12 cellular contexts compared by ENCODE assay signal in the genomic region with DNA sequence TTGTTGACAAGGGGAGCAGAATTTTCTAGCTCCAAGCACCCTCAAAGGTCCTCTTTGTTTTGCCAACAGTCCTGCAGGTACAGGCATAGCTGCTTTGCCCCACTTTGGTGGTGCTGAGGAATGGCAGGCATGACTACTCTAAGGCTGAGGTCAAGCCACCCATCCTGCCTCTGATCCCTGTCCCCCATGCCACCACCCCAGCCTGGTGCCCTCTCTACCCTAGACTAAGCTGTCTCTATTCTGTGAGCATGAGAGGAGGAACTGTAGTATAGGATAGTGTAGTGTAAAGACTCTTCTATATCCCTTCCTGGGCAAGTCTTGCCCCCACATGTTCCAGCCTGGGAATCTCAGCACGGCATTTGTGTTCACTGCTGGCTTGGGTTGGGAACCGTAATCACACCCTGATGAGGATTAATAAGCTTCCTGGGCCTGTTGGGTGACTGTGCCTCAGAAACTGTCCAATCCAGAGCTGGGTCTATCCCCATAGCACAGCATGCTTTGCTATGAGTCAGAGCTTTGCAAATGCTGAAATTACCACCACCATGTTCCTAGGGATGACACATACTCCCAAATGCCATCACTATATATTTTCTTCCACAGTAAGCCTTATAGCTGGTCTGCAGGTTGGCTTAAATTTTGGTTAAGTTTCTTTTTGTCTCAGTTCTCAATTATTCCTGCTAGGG.
DNase-seq lines count a peak whose midpoint lies in the region; ATAC-seq, FAIRE-seq and TF ChIP-seq lines count a peak whose summit lies in the region.
"Had no signal": no experiment of that assay in that cellular context is flagged by ENCODE, and none has a peak within 500 bp of the region (broad histone marks: within the 10 kb centered on the region; RNA-seq: fewer than 3 reads in every experiment).

No MANE protein-coding gene starts in this region.

- H3K4me1 ChIP-seq in pancreas (no peaks in the 10 kb centered on the region), Peyer's patch (no peaks in the 10 kb centered on the region)

- H3K4me3 ChIP-seq in epithelial cell of proximal tubule (ENCODE audit: low read depth, low read length) (no peak overlapping the region), pancreas (no peak overlapping the region), Peyer's patch (no peak overlapping the region)
- H3K4me3 ChIP-seq: cardiac muscle cell had no signal

- FAIRE-seq in pancreas (lab: Jason Lieb, UNC): no peak

- DNase-seq in GM04503 (ENCODE audit: low read depth): peak; percentile 88
- peak; percentile 50 for DNase-seq in MV-4-11 (lab: John Stamatoyannopoulos, UW)
- DNase-seq in epithelial cell of proximal tubule (ENCODE audit: low read depth): peak; percentile 37
- DNase-seq in renal cortical epithelial cell (ENCODE audit: low read depth): peak; percentile 90
- DNase-seq in effector CD4-positive, alpha-beta T cell: no peak
- DNase-seq in pancreas: no peak
- DNase-seq in Peyer's patch: no peak
- DNase-seq: activated CD4-positive, alpha-beta T cell treated with anti-CD3 and anti-CD28 coated beads for 4 hours; NCI-H1436; OCI-M1 had no signal

- H3K36me3 ChIP-seq in pancreas (no peaks in the 10 kb centered on the region), Peyer's patch (no peaks in the 10 kb centered on the region)
- H3K36me3 ChIP-seq: cardiac muscle cell had no signal

- no peak for TF ChIP-seq CTCF in epithelial cell of proximal tubule (conservative IDR thresholded peaks at IDR 0.05; ENCODE audit: low read depth, low read length)
- no peak for TF ChIP-seq CTCF in pancreas (IDR thresholded peaks at IDR 0.05)
- TF ChIP-seq CTCF in Peyer's patch (IDR thresholded peaks at IDR 0.05): no peak

- no peak overlapping the region for H3K27ac ChIP-seq in pancreas
- no peak overlapping the region for H3K27ac ChIP-seq in Peyer's patch
- H3K27ac ChIP-seq: cardiac muscle cell had no signal

- H3K9me3 ChIP-seq in pancreas (no peaks in the 10 kb centered on the region), Peyer's patch (no peaks in the 10 kb centered on the region)

- no peaks in the 10 kb centered on the region for H3K27me3 ChIP-seq in pancreas
- H3K27me3 ChIP-seq in Peyer's patch: no peaks in the 10 kb centered on the region
- H3K27me3 ChIP-seq: cardiac muscle cell had no signal

- ATAC-seq in pancreas (no peak), HG02623 (IDR thresholded peaks at IDR 0.05; ENCODE audit: unreplicated experiment) (no peak)

- TF ChIP-seq POLR2A in Peyer's patch (IDR thresholded peaks at IDR 0.05): no peak

- intact Hi-C loops in pancreas (cut with DNase I): no loop called here

- WGBS in pancreas, 2 donors: 93 to 94% methylated on average over 2 of the region's 2 CpGs

Comparison
In these comparisons a context has a peak if more than half of its experiments do, and no peak if none do; other contexts are left out.
1. DNase-seq: peak in GM04503 (single experiment), MV-4-11 (single experiment), epithelial cell of proximal tubule (single experiment) and renal cortical epithelial cell (single experiment); none in effector CD4-positive, alpha-beta T cell (single experiment), pancreas (0 of 6) and Peyer's patch (0 of 3).